In the genomic region with DNA sequence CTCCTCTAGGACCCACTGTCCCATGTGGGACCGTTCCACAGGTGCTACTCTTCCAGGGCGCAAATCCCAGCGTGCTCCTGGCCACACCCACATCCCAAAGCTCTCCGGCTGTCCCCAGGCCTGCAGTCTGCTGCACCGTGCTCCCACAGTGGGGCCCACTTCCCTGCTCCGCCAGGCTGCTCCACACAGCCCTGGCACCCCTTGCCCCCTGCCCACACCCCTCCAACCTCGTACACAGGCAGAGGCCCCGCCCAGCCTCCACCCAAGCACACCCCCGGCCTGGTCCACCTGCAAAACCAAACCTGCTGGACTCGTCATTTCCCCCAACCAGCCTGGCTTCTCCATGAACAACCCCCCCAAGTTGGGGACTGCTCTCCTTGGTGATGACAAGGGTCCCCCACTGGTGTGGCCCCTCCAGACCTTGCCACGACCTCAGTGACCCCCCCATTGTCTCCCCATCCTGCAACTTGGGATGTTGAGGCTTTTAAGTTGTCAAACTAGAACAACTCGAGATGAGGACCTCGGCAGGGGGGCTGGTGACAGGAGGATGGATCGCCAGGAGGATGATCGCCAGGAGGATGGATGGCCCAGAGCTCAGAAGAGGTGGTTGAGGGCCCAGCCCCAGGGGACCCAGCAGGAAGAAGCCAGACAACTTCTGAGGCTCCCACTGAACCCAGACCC, we compare ENCODE assay signal across 32 cellular contexts. TPM values are rescaled to one million over a fixed set of nuclear protein-coding genes. Genes with fewer than 3 reads are reported as not detected.
"Had no signal": no experiment of that assay in that cellular context is flagged by ENCODE, and none has a peak within 500 bp of the region (broad histone marks: within the 10 kb centered on the region; RNA-seq: fewer than 3 reads in every experiment).

No MANE protein-coding gene starts in this region.

- H3K4me1 Mint-ChIP-seq: activated CD4-positive, alpha-beta memory T cell treated with anti-CD3 and anti-CD28 coated beads, Interleukin-2, amount 10 ng/mL, durations not matched to agents 7 days and 5 days; activated CD4-positive, alpha-beta T cell treated with anti-CD3 and anti-CD28 coated beads, Interleukin-2, amount 10 ng/mL, durations not matched to agents 7 days and 5 days; activated naive CD4-positive, alpha-beta T cell treated with anti-CD3 and anti-CD28 coated beads, Interleukin-2, amount 50 U/mL, for 24 hours; activated naive CD8-positive, alpha-beta T cell treated with anti-CD3 and anti-CD28 coated beads for 36 hours; activated naive CD8-positive, alpha-beta T cell treated with anti-CD3 and anti-CD28 coated beads, Interleukin-2, amount 50 U/mL, for 24 hours had no signal

- H3K27ac Mint-ChIP-seq: activated CD4-positive, alpha-beta memory T cell treated with anti-CD3 and anti-CD28 coated beads, Interleukin-2, amount 10 ng/mL, durations not matched to agents 7 days and 5 days; activated CD4-positive, alpha-beta T cell treated with anti-CD3 and anti-CD28 coated beads, Interleukin-2, amount 10 ng/mL, durations not matched to agents 7 days and 5 days; activated naive CD4-positive, alpha-beta T cell treated with anti-CD3 and anti-CD28 coated beads for 36 hours; activated naive CD4-positive, alpha-beta T cell treated with anti-CD3 and anti-CD28 coated beads, Interleukin-2, amount 50 U/mL, for 24 hours; activated naive CD8-positive, alpha-beta T cell treated with anti-CD3 and anti-CD28 coated beads for 36 hours; activated naive CD8-positive, alpha-beta T cell treated with anti-CD3 and anti-CD28 coated beads, Interleukin-2, amount 50 U/mL, for 24 hours; activated T-helper 1 cell treated with anti-CD3 and anti-CD28 coated beads, Interleukin-12 subunit alpha, Interleukin-12 subunit beta, Interleukin-2, Interleukin-4 antibody, amounts not matched to agents 30 ng/mL and 10 ng/mL and 1 ng/mL, durations not matched to agents 14 hours and 24 hours and 36 hours; activated T-helper 2 cell treated with anti-CD3 and anti-CD28 coated beads, Interferon-gamma antibody, Interleukin-2, Interleukin-4, amounts not matched to agents 10 μg/mL and 5 μg/mL and 100 μg/mL, durations not matched to agents 14 hours and 24 hours and 36 hours; effector memory CD8-positive, alpha-beta T cell; T-helper 17 cell had no signal

- H3K9me3 ChIP-seq: adrenal gland, body of pancreas, esophagus muscularis mucosa, gastrocnemius medialis had no signal

- H3K27me3 Mint-ChIP-seq: activated CD4-positive, alpha-beta memory T cell treated with anti-CD3 and anti-CD28 coated beads, Interleukin-2, amount 10 ng/mL, durations not matched to agents 7 days and 5 days; activated CD4-positive, alpha-beta T cell treated with anti-CD3 and anti-CD28 coated beads, Interleukin-2, amount 10 ng/mL, durations not matched to agents 7 days and 5 days; activated naive CD4-positive, alpha-beta T cell treated with anti-CD3 and anti-CD28 coated beads, Interleukin-2, amount 50 U/mL, for 24 hours; activated naive CD8-positive, alpha-beta T cell treated with anti-CD3 and anti-CD28 coated beads for 36 hours; activated naive CD8-positive, alpha-beta T cell treated with anti-CD3 and anti-CD28 coated beads, Interleukin-2, amount 50 U/mL, for 24 hours; effector memory CD8-positive, alpha-beta T cell had no signal

- H3K36me3 Mint-ChIP-seq: activated naive CD4-positive, alpha-beta T cell treated with anti-CD3 and anti-CD28 coated beads, Interleukin-2, amount 50 U/mL, for 24 hours; activated naive CD8-positive, alpha-beta T cell treated with anti-CD3 and anti-CD28 coated beads for 36 hours; WTC11 had no signal

- H3K4me1 ChIP-seq: adrenal gland, body of pancreas, esophagus muscularis mucosa, foreskin keratinocyte, gastrocnemius medialis had no signal

- H3K4me3 ChIP-seq: adrenal gland, body of pancreas, esophagus muscularis mucosa, gastrocnemius medialis had no signal

- H3K9me3 Mint-ChIP-seq: activated CD4-positive, alpha-beta T cell treated with anti-CD3 and anti-CD28 coated beads, Interleukin-2, amount 10 ng/mL, durations not matched to agents 7 days and 5 days; activated naive CD4-positive, alpha-beta T cell treated with anti-CD3 and anti-CD28 coated beads for 36 hours; activated naive CD4-positive, alpha-beta T cell treated with anti-CD3 and anti-CD28 coated beads, Interleukin-2, amount 50 U/mL, for 24 hours; activated naive CD8-positive, alpha-beta T cell treated with anti-CD3 and anti-CD28 coated beads for 36 hours; activated naive CD8-positive, alpha-beta T cell treated with anti-CD3 and anti-CD28 coated beads, Interleukin-2, amount 50 U/mL, for 24 hours; activated T-helper 1 cell treated with anti-CD3 and anti-CD28 coated beads, Interleukin-12 subunit alpha, Interleukin-12 subunit beta, Interleukin-2, Interleukin-4 antibody, amounts not matched to agents 30 ng/mL and 10 ng/mL and 1 ng/mL, durations not matched to agents 14 hours and 24 hours and 36 hours; activated T-helper 2 cell treated with anti-CD3 and anti-CD28 coated beads, Interferon-gamma antibody, Interleukin-2, Interleukin-4, amounts not matched to agents 10 μg/mL and 5 μg/mL and 100 μg/mL, durations not matched to agents 14 hours and 24 hours and 36 hours; effector memory CD8-positive, alpha-beta T cell had no signal

- H3K4me3 Mint-ChIP-seq: activated CD4-positive, alpha-beta memory T cell treated with anti-CD3 and anti-CD28 coated beads, Interleukin-2, amount 10 ng/mL, durations not matched to agents 7 days and 5 days; activated CD4-positive, alpha-beta T cell treated with anti-CD3 and anti-CD28 coated beads, Interleukin-2, amount 10 ng/mL, durations not matched to agents 7 days and 5 days; activated naive CD4-positive, alpha-beta T cell treated with anti-CD3 and anti-CD28 coated beads for 36 hours; activated naive CD4-positive, alpha-beta T cell treated with anti-CD3 and anti-CD28 coated beads, Interleukin-2, amount 50 U/mL, for 24 hours; activated naive CD8-positive, alpha-beta T cell treated with anti-CD3 and anti-CD28 coated beads for 36 hours; activated naive CD8-positive, alpha-beta T cell treated with anti-CD3 and anti-CD28 coated beads, Interleukin-2, amount 50 U/mL, for 24 hours; activated T-helper 1 cell treated with anti-CD3 and anti-CD28 coated beads, Interleukin-12 subunit alpha, Interleukin-12 subunit beta, Interleukin-2, Interleukin-4 antibody, amounts not matched to agents 30 ng/mL and 10 ng/mL and 1 ng/mL, durations not matched to agents 14 hours and 24 hours and 36 hours; effector memory CD8-positive, alpha-beta T cell; T-helper 17 cell; WTC11 had no signal

- H3K27ac ChIP-seq: adrenal gland, body of pancreas, esophagus muscularis mucosa, foreskin keratinocyte, gastrocnemius medialis, VCaP had no signal

- H3K36me3 ChIP-seq: adrenal gland, esophagus muscularis mucosa, gastrocnemius medialis had no signal

- H3K27me3 ChIP-seq: adrenal gland, body of pancreas, gastrocnemius medialis had no signal

- ATAC-seq: activated naive CD8-positive, alpha-beta T cell treated with anti-CD3 and anti-CD28 coated beads, Interleukin-2, amount 50 U/mL, for 24 hours; body of pancreas; effector memory CD8-positive, alpha-beta T cell; foreskin keratinocyte; gastrocnemius medialis; T-helper 17 cell; WTC11 had no signal

- DNase-seq: activated CD4-positive, alpha-beta memory T cell treated with anti-CD3 and anti-CD28 coated beads, Interleukin-2, amount 10 ng/mL, durations not matched to agents 7 days and 5 days; activated CD4-positive, alpha-beta T cell treated with anti-CD3 and anti-CD28 coated beads for 1 hour; activated CD4-positive, alpha-beta T cell treated with anti-CD3 and anti-CD28 coated beads for 4 hours; activated CD4-positive, alpha-beta T cell treated with anti-CD3 and anti-CD28 coated beads, Interleukin-2, amount 10 ng/mL, durations not matched to agents 7 days and 5 days; activated CD4-positive, alpha-beta T cell treated with anti-CD3 and anti-CD28 coated beads, Interleukin-2, amount 50 U/mL, for 4 hours; activated CD8-positive, alpha-beta memory T cell treated with anti-CD3 and anti-CD28 coated beads, Interleukin-2, amount 50 U/mL, for 48 hours; activated effector memory CD4-positive, alpha-beta T cell treated with anti-CD3 and anti-CD28 coated beads, Interleukin-2, amount 50 U/mL, for 16 hours; activated naive CD4-positive, alpha-beta T cell treated with anti-CD3 and anti-CD28 coated beads for 36 hours; activated naive CD8-positive, alpha-beta T cell treated with anti-CD3 and anti-CD28 coated beads for 36 hours; activated naive CD8-positive, alpha-beta T cell treated with anti-CD3 and anti-CD28 coated beads, Interleukin-2, amount 50 U/mL, for 24 hours; activated T-cell treated with anti-CD3 and anti-CD28 coated beads, Interleukin-2, amount 50 U/mL, for 48 hours; adrenal gland; amygdala; aorta; body of pancreas; caudate nucleus; cortex of kidney; dermis blood vessel endothelial cell; effector CD4-positive, alpha-beta T cell; effector memory CD8-positive, alpha-beta T cell; erythroblast; foreskin keratinocyte; gastrocnemius medialis; glutamatergic neuron; T-helper 1 cell; T-helper 17 cell had no signal

RNA-seq across cellular contexts. Expression of gene BIRC7, which starts 46.9 kb away (rescaled TPM):
- total RNA-seq: activated CD4-positive, alpha-beta memory T cell treated with anti-CD3 and anti-CD28 coated beads, Interleukin-2, amount 10 ng/mL, durations not matched to agents 7 days and 5 days; activated CD4-positive, alpha-beta T cell treated with anti-CD3 and anti-CD28 coated beads, Interleukin-2, amount 10 ng/mL, durations not matched to agents 7 days and 5 days; activated naive CD4-positive, alpha-beta T cell treated with anti-CD3 and anti-CD28 coated beads for 36 hours; activated T-helper 1 cell treated with anti-CD3 and anti-CD28 coated beads, Interleukin-12 subunit alpha, Interleukin-12 subunit beta, Interleukin-2, Interleukin-4 antibody, amounts not matched to agents 30 ng/mL and 10 ng/mL and 1 ng/mL, durations not matched to agents 14 hours and 24 hours and 36 hours; activated T-helper 2 cell treated with anti-CD3 and anti-CD28 coated beads, Interferon-gamma antibody, Interleukin-2, Interleukin-4, amounts not matched to agents 10 μg/mL and 5 μg/mL and 100 μg/mL, durations not matched to agents 14 hours and 24 hours and 36 hours; aorta; body of pancreas; dermis blood vessel endothelial cell; esophagus muscularis mucosa; foreskin keratinocyte; gastrocnemius medialis; T-helper 17 cell had no signal
